Comparison of ENCODE assay signal across 31 cellular contexts in genomic region chr2:166897666-166898065, GRCh38. TPM values are rescaled to one million over a fixed set of nuclear protein-coding genes. Genes with fewer than 3 reads are reported as not detected.
"Had no signal": no experiment of that assay in that cellular context is flagged by ENCODE, and none has a peak within 500 bp of the region (broad histone marks: within the 10 kb centered on the region; RNA-seq: fewer than 3 reads in every experiment).

No MANE protein-coding gene starts in this region.

- H3K9me3 Mint-ChIP-seq: nephron; neural progenitor cell; stimulated activated naive B cell treated with anti-CD40 and anti-IgM and Interleukin-4, amounts not matched to agents 10 μg/mL and 1 μg/mL and 100 μg/mL, for 72 hours had no signal

- H3K9me3 ChIP-seq: ovary, psoas muscle, sigmoid colon, stomach, thoracic aorta, thyroid gland, tibial nerve, upper lobe of left lung, vagina had no signal

- H3K36me3 Mint-ChIP-seq: naive B cell; natural killer cell; neural progenitor cell; stimulated activated effector memory CD8-positive, alpha-beta T cell treated with anti-CD3 and anti-CD28 coated beads, Interleukin-12 subunit alpha, Interleukin-12 subunit beta, amount 100 ng/mL, for 72 hours; stimulated activated naive B cell treated with anti-CD40 and anti-IgM and Interleukin-4, amounts not matched to agents 10 μg/mL and 1 μg/mL and 100 μg/mL, for 72 hours had no signal

- H3K36me3 ChIP-seq: neural progenitor cell, ovary, right lobe of liver, sigmoid colon, stomach, thoracic aorta, thyroid gland, tibial nerve, upper lobe of left lung, vagina had no signal

- H3K27me3 Mint-ChIP-seq: naive B cell; progenitor cell of endocrine pancreas; stimulated activated naive B cell treated with anti-CD40 and anti-IgM and Interleukin-4, amounts not matched to agents 10 μg/mL and 1 μg/mL and 100 μg/mL, for 72 hours had no signal

- H3K27ac ChIP-seq: neural progenitor cell, ovary, parathyroid adenoma, psoas muscle, right lobe of liver, sigmoid colon, stomach, thoracic aorta, thyroid gland, tibial nerve, upper lobe of left lung, vagina had no signal

- H3K4me1 Mint-ChIP-seq: naive B cell; natural killer cell; neural progenitor cell; stimulated activated effector memory CD8-positive, alpha-beta T cell treated with anti-CD3 and anti-CD28 coated beads, Interleukin-12 subunit alpha, Interleukin-12 subunit beta, amount 100 ng/mL, for 72 hours; stimulated activated naive B cell treated with anti-CD40 and anti-IgM and Interleukin-4, amounts not matched to agents 10 μg/mL and 1 μg/mL and 100 μg/mL, for 72 hours had no signal

- H3K27ac Mint-ChIP-seq: natural killer cell; nephron; neural progenitor cell; progenitor cell of endocrine pancreas; stimulated activated effector memory CD8-positive, alpha-beta T cell treated with anti-CD3 and anti-CD28 coated beads, Interleukin-12 subunit alpha, Interleukin-12 subunit beta, amount 100 ng/mL, for 72 hours; stimulated activated naive B cell treated with anti-CD40 and anti-IgM and Interleukin-4, amounts not matched to agents 10 μg/mL and 1 μg/mL and 100 μg/mL, for 72 hours had no signal

- H3K4me3 ChIP-seq: neural progenitor cell, ovary, psoas muscle, right lobe of liver, sigmoid colon, stomach, thoracic aorta, thyroid gland, tibial nerve, upper lobe of left lung, vagina had no signal

- H3K4me3 Mint-ChIP-seq: naive B cell; natural killer cell; nephron; neural progenitor cell; stimulated activated effector memory CD8-positive, alpha-beta T cell treated with anti-CD3 and anti-CD28 coated beads, Interleukin-12 subunit alpha, Interleukin-12 subunit beta, amount 100 ng/mL, for 72 hours; stimulated activated naive B cell treated with anti-CD40 and anti-IgM and Interleukin-4, amounts not matched to agents 10 μg/mL and 1 μg/mL and 100 μg/mL, for 72 hours had no signal

- H3K4me1 ChIP-seq: neural progenitor cell, parathyroid adenoma, psoas muscle, right lobe of liver, sigmoid colon, stomach, thyroid gland, tibial nerve, upper lobe of left lung, vagina had no signal

- DNase-seq: naive B cell; natural killer cell; occipital lobe; ovary; psoas muscle; right cardiac atrium; right lobe of liver; sigmoid colon; small intestine; stimulated activated CD4-positive, alpha-beta T cell treated with anti-CD3 and anti-CD28 coated beads, Interleukin-15, amount 100 ng/mL, for 24 hours; stimulated activated CD4-positive, alpha-beta T cell treated with anti-CD3 and anti-CD28 coated beads, Interleukin-2, amount 100 ng/mL, for 24 hours; stimulated activated CD4-positive, alpha-beta T cell treated with anti-CD3 and anti-CD28 coated beads, Interleukin-2, amount 100 ng/mL, for 48 hours; stimulated activated CD4-positive, alpha-beta T cell treated with anti-CD3 and anti-CD28 coated beads, Interleukin-4, amount 100 ng/mL, for 24 hours; stimulated activated naive B cell treated with anti-CD40 and anti-IgM and Interleukin-4, amounts not matched to agents 10 μg/mL and 1 μg/mL and 100 μg/mL, for 72 hours; stimulated activated naive CD4-positive, alpha-beta T cell treated with Interleukin-2 at 50 U/mL for 16 hours; stomach; thyroid gland; trophoblast cell; upper lobe of left lung had no signal

- H3K27me3 ChIP-seq: neural progenitor cell, ovary, right lobe of liver, sigmoid colon, stomach, thyroid gland, tibial nerve, upper lobe of left lung, vagina had no signal

- ATAC-seq: psoas muscle; right cardiac atrium; right lobe of liver; stimulated activated effector memory CD8-positive, alpha-beta T cell treated with anti-CD3 and anti-CD28 coated beads, Interleukin-12 subunit alpha, Interleukin-12 subunit beta, amount 100 ng/mL, for 72 hours; stimulated activated naive B cell treated with anti-CD40 and anti-IgM and Interleukin-4, amounts not matched to agents 10 μg/mL and 1 μg/mL and 100 μg/mL, for 72 hours had no signal

RNA-seq across cellular contexts. Expression of gene XIRP2, which starts 9.4 kb away (rescaled TPM):
- total RNA-seq: osteoblast, renal cortical epithelial cell, subcutaneous adipose tissue, thoracic aorta, vagina had no signal
- polyA plus RNA-seq: neural cell had no signal
